In genomic region chr12:46571593-46571992, GRCh38 we compare ENCODE assay signal across 30 cellular contexts.
"Had no signal": no experiment of that assay in that cellular context is flagged by ENCODE, and none has a peak within 500 bp of the region (broad histone marks: within the 10 kb centered on the region; RNA-seq: fewer than 3 reads in every experiment).

No MANE protein-coding gene starts in this region.

- H3K4me3 Mint-ChIP-seq: activated CD8-positive, alpha-beta memory T cell treated with anti-CD3 and anti-CD28 coated beads, Interleukin-2, amount 10 ng/mL, durations not matched to agents 7 days and 5 days; activated naive CD8-positive, alpha-beta T cell treated with anti-CD3 and anti-CD28 coated beads, Interleukin-2, amount 50 U/mL, for 24 hours; activated T-cell treated with anti-CD3 and anti-CD28 coated beads, Interleukin-2, amount 50 U/mL, for 24 hours; activated T-helper 1 cell treated with anti-CD3 and anti-CD28 coated beads, Interleukin-12 subunit alpha, Interleukin-12 subunit beta, Interleukin-2, Interleukin-4 antibody, amounts not matched to agents 30 ng/mL and 10 ng/mL and 1 ng/mL, durations not matched to agents 14 hours and 24 hours and 36 hours; brain; central memory CD8-positive, alpha-beta T cell; T-helper 1 cell treated with Interleukin-12 subunit alpha and Interleukin-12 subunit beta and Interleukin-4 antibody, amounts not matched to agents 30 μg/mL and 1 μg/mL, for 36 hours had no signal

- H3K27ac Mint-ChIP-seq: activated CD8-positive, alpha-beta memory T cell treated with anti-CD3 and anti-CD28 coated beads, Interleukin-2, amount 10 ng/mL, durations not matched to agents 7 days and 5 days; activated naive CD4-positive, alpha-beta T cell treated with anti-CD3 and anti-CD28 coated beads, Interleukin-2, amount 50 U/mL, for 72 hours; activated naive CD8-positive, alpha-beta T cell treated with anti-CD3 and anti-CD28 coated beads, Interleukin-2, amount 50 U/mL, for 24 hours; activated T-cell treated with anti-CD3 and anti-CD28 coated beads, Interleukin-2, amount 50 U/mL, for 24 hours; activated T-helper 1 cell treated with anti-CD3 and anti-CD28 coated beads, Interleukin-12 subunit alpha, Interleukin-12 subunit beta, Interleukin-2, Interleukin-4 antibody, amounts not matched to agents 30 ng/mL and 10 ng/mL and 1 ng/mL, durations not matched to agents 14 hours and 24 hours and 36 hours; brain; T-helper 1 cell treated with Interleukin-12 subunit alpha and Interleukin-12 subunit beta and Interleukin-4 antibody, amounts not matched to agents 30 μg/mL and 1 μg/mL, for 36 hours had no signal

- H3K4me1 Mint-ChIP-seq: activated CD8-positive, alpha-beta memory T cell treated with anti-CD3 and anti-CD28 coated beads, Interleukin-2, amount 10 ng/mL, durations not matched to agents 7 days and 5 days; central memory CD8-positive, alpha-beta T cell had no signal

- ATAC-seq: activated CD4-positive, CD25-positive, alpha-beta regulatory T cell treated with anti-CD3 and anti-CD28 coated beads, Interleukin-2, amount 50 U/mL, for 24 hours; activated CD8-positive, alpha-beta memory T cell treated with anti-CD3 and anti-CD28 coated beads, Interleukin-2, amount 10 ng/mL, durations not matched to agents 7 days and 5 days; activated naive CD4-positive, alpha-beta T cell treated with anti-CD3 and anti-CD28 coated beads, Interleukin-2, amount 50 U/mL, for 72 hours; activated naive CD8-positive, alpha-beta T cell treated with anti-CD3 and anti-CD28 coated beads, Interleukin-2, amount 50 U/mL, for 24 hours; SK-N-SH treated with all-trans-retinoic acid at 6 μM for 48 hours had no signal

- H3K27ac ChIP-seq: Peyer's patch, RWPE1, SJCRH30 had no signal

- H3K36me3 Mint-ChIP-seq: brain had no signal

- H3K36me3 ChIP-seq: Peyer's patch, SJCRH30 had no signal

- H3K4me1 ChIP-seq: Peyer's patch had no signal

- H3K27me3 ChIP-seq: Peyer's patch, SJCRH30 had no signal

- H3K4me3 ChIP-seq: Peyer's patch, SJCRH30 had no signal

- DNase-seq: activated CD4-positive, alpha-beta T cell treated with anti-CD3 and anti-CD28 coated beads for 4 hours; activated CD4-positive, alpha-beta T cell treated with anti-CD3 and anti-CD28 coated beads, Interleukin-2, amount 50 U/mL, for 48 hours; activated CD8-positive, alpha-beta memory T cell treated with anti-CD3 and anti-CD28 coated beads, Interleukin-2, amount 10 ng/mL, durations not matched to agents 7 days and 5 days; activated effector memory CD4-positive, alpha-beta T cell treated with anti-CD3 and anti-CD28 coated beads, Interleukin-2, amount 50 U/mL, for 16 hours; activated naive CD4-positive, alpha-beta T cell treated with Interleukin-2 at 50 U/mL for 16 hours; activated naive CD8-positive, alpha-beta T cell treated with anti-CD3 and anti-CD28 coated beads, Interleukin-2, amount 50 U/mL, for 24 hours; activated T-cell treated with anti-CD3 and anti-CD28 coated beads, Interleukin-2, amount 50 U/mL, for 24 hours; amygdala; Kasumi-1; KBM-7; NCI-H1048; NCI-H146; NCI-H187 treated with DMSO at 0.1 percent for 48 hours; NCI-H2171; NCI-H2227 treated with DMSO at 0.1 percent for 48 hours; NCI-H446 treated with DMSO at 0.1 percent for 48 hours; NCI-H524 treated with DMSO at 0.1 percent for 48 hours; NCI-H774; Peyer's patch; Right ventricle myocardium superior; SJCRH30; SW 1271 had no signal

- H3K27me3 Mint-ChIP-seq: activated CD8-positive, alpha-beta memory T cell treated with anti-CD3 and anti-CD28 coated beads, Interleukin-2, amount 10 ng/mL, durations not matched to agents 7 days and 5 days; activated naive CD8-positive, alpha-beta T cell treated with anti-CD3 and anti-CD28 coated beads, Interleukin-2, amount 50 U/mL, for 24 hours; activated T-cell treated with anti-CD3 and anti-CD28 coated beads, Interleukin-2, amount 50 U/mL, for 24 hours; brain; central memory CD8-positive, alpha-beta T cell had no signal
